In genomic region chr13:41802033-41802683, GRCh38 we compare ENCODE assay signal across 1 cellular context.
TF ChIP-seq lines count a peak whose summit lies in the region.

No MANE protein-coding gene starts in this region.

TF ChIP-seq in GM23338, 12 proteins besides CTCF, POLR2A, EP300 and RAD21:
- TF ChIP-seq ZNF462 (CRISPR knock-in tag; IDR thresholded peaks at IDR 0.05): 0 out of 2 replicates have a peak, but pooled peaks have one; percentile 17
- no peak for TF ChIP-seq ETS1 (IDR thresholded peaks at IDR 0.05)
